1 cellular context compared by ENCODE assay signal in the genomic region with DNA sequence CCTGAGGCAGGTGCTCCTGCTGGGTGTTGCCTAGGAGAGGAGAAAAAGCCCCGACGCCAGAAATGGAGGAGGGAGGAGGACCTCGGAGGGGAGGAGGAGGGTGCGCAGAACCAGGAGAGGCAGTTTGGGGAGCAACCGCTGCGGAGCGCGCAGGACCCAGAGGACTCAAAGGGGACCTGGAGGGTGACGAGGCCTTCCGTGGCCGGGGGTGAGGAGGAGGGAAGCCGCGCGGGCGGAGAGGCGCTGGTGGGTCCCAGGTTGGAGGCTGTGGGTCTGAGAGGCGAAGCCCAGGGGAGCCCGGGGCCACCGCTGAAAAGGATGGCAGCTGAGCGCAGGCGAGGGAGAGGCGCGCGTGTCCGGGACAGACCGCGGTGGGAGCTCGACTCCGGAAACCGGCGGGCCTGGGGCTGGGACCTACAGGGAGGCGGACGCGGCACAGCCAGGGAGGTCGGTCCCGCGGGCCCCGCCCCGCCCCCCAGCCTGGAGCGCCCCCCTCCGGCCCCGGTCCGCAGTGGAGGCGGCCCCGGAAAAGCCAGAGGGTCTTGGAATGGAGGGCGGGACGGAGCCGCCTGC.
TF ChIP-seq lines count a peak whose summit lies in the region.

No MANE protein-coding gene starts in this region.

TF ChIP-seq in K562, 482 proteins besides CTCF, POLR2A, EP300 and RAD21 (continues in another document):
- TF ChIP-seq TAF7 (tag; IDR thresholded peaks at IDR 0.05) (0 out of 2 replicates have a peak, but pooled peaks have one; percentile 10), KDM5B (IDR thresholded peaks at IDR 0.05; ENCODE audit: insufficient replicate concordance, low read depth, low read length) (peak; percentile 71), SAP30 (IDR thresholded peaks at IDR 0.05; ENCODE audit: borderline replicate concordance, insufficient read depth, low read depth, low read length, poor library complexity, severe bottlenecking) (peak; percentile 84), ZBTB2 (IDR thresholded peaks at IDR 0.05) (0 out of 2 replicates have a peak, but pooled peaks have one; percentile 54), NR3C1 (CRISPR knock-in tag; IDR thresholded peaks at IDR 0.05) (0 out of 2 replicates have a peak, but pooled peaks have one; percentile 4), STAT5B (CRISPR knock-in tag; IDR thresholded peaks at IDR 0.05) (no peak), MBD1 (CRISPR knock-in tag; IDR thresholded peaks at IDR 0.05) (no peak), SRF (CRISPR knock-in tag; IDR thresholded peaks at IDR 0.05) (peak in 1 of 2 experiments; percentile 84; a peak in 1 of 4 replicates), ARHGAP35 (IDR thresholded peaks at IDR 0.05; ENCODE audit: partially characterized antibody) (peak; percentile 30), ZNF780A (CRISPR knock-in tag; IDR thresholded peaks at IDR 0.05) (no peak), FIP1L1 (IDR thresholded peaks at IDR 0.05; ENCODE audit: low read depth, low read length, poor library complexity, severe bottlenecking) (no peak), NCOA1 (IDR thresholded peaks at IDR 0.05; ENCODE audit: low read depth) (no peak), ZBTB7A (IDR thresholded peaks at IDR 0.05; ENCODE audit: borderline replicate concordance, control insufficient read depth, low read depth, low read length) (0 out of 2 replicates have a peak, but pooled peaks have one; percentile 70), KDM2B (CRISPR knock-in tag; IDR thresholded peaks at IDR 0.05) (0 out of 2 replicates have a peak, but pooled peaks have one; percentile 72), CTCFL (IDR thresholded peaks at IDR 0.05; ENCODE audit: borderline replicate concordance, insufficient read depth, low read depth, low read length, poor library complexity, severe bottlenecking) (peak; percentile 93), ZNF165 (CRISPR knock-in tag; IDR thresholded peaks at IDR 0.05; ENCODE audit: borderline replicate concordance) (no peak), HDAC3 (IDR thresholded peaks at IDR 0.05; ENCODE audit: borderline replicate concordance, partially characterized antibody) (no peak), POLR2G (IDR thresholded peaks at IDR 0.05; ENCODE audit: low read depth, low read length) (peak; percentile 79), ETV5 (CRISPR knock-in tag; IDR thresholded peaks at IDR 0.05; ENCODE audit: low read depth) (peak; percentile 70), BCLAF1 (IDR thresholded peaks at IDR 0.05; ENCODE audit: borderline replicate concordance in 1 of 2, control insufficient read depth in 1 of 2, low read depth in 2 of 2, low read length in 1 of 2) (no peak), ZNF830 (CRISPR knock-in tag; IDR thresholded peaks at IDR 0.05) (0 out of 2 replicates have a peak, but pooled peaks have one; percentile 51), HDAC6 (IDR thresholded peaks at IDR 0.05; ENCODE audit: low read depth, low read length) (0 out of 2 replicates have a peak, but pooled peaks have one; percentile 77), HLTF (IDR thresholded peaks at IDR 0.05) (no peak), MYC (IDR thresholded peaks at IDR 0.05; ENCODE audit: low read depth, low read length) (no peak), MYC (CRISPR knock-in tag; IDR thresholded peaks at IDR 0.05; ENCODE audit: borderline replicate concordance, low read depth) (peak; percentile 65; the same call in 1 of the 2 replicates), FOXP1 (CRISPR knock-in tag; IDR thresholded peaks at IDR 0.05) (peak; percentile 33; the same call in 1 of the 2 replicates), PHB (CRISPR knock-in tag; IDR thresholded peaks at IDR 0.05) (peak; percentile 43; the same call in 1 of the 2 replicates), EGR1 (conservative IDR thresholded peaks at IDR 0.05) (peak; percentile 24; the same call in 1 of the 2 replicates), IRF2 (CRISPR knock-in tag; IDR thresholded peaks at IDR 0.05) (no peak), ZBTB11 (CRISPR knock-in tag; IDR thresholded peaks at IDR 0.05) (no peak; a peak in 1 of 6 replicates), MTA1 (IDR thresholded peaks at IDR 0.05; ENCODE audit: borderline replicate concordance) (0 out of 2 replicates have a peak, but pooled peaks have one; percentile 22), NKRF (IDR thresholded peaks at IDR 0.05; ENCODE audit: borderline replicate concordance) (0 out of 2 replicates have a peak, but pooled peaks have one; percentile 27)
- TF ChIP-seq, protein P1, sequence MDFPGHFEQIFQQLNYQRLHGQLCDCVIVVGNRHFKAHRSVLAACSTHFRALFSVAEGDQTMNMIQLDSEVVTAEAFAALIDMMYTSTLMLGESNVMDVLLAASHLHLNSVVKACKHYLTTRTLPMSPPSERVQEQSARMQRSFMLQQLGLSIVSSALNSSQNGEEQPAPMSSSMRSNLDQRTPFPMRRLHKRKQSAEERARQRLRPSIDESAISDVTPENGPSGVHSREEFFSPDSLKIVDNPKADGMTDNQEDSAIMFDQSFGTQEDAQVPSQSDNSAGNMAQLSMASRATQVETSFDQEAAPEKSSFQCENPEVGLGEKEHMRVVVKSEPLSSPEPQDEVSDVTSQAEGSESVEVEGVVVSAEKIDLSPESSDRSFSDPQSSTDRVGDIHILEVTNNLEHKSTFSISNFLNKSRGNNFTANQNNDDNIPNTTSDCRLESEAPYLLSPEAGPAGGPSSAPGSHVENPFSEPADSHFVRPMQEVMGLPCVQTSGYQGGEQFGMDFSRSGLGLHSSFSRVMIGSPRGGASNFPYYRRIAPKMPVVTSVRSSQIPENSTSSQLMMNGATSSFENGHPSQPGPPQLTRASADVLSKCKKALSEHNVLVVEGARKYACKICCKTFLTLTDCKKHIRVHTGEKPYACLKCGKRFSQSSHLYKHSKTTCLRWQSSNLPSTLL (IDR thresholded peaks at IDR 0.05), result peak; percentile 75; the same call in 1 of the 2 replicates
- TF ChIP-seq, protein P2, sequence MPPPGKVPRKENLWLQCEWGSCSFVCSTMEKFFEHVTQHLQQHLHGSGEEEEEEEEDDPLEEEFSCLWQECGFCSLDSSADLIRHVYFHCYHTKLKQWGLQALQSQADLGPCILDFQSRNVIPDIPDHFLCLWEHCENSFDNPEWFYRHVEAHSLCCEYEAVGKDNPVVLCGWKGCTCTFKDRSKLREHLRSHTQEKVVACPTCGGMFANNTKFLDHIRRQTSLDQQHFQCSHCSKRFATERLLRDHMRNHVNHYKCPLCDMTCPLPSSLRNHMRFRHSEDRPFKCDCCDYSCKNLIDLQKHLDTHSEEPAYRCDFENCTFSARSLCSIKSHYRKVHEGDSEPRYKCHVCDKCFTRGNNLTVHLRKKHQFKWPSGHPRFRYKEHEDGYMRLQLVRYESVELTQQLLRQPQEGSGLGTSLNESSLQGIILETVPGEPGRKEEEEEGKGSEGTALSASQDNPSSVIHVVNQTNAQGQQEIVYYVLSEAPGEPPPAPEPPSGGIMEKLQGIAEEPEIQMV (tag; conservative IDR thresholded peaks at IDR 0.05; ENCODE audit: low read depth), result peak; percentile 92
